ENCODE assay signal across 14 cellular contexts in genomic region chr1:246791303-246791918, GRCh38.
DNase-seq lines count a peak whose midpoint lies in the region; TF ChIP-seq lines count a peak whose summit lies in the region.
"Had no signal": no experiment of that assay in that cellular context is flagged by ENCODE, and none has a peak within 500 bp of the region (broad histone marks: within the 10 kb centered on the region; RNA-seq: fewer than 3 reads in every experiment).

No MANE protein-coding gene starts in this region.

- no peaks in the 10 kb centered on the region for H3K79me2 ChIP-seq in osteoblast (ENCODE audit: insufficient read depth, low read length)
- H3K79me2 ChIP-seq in MM.1S (ENCODE audit: low read length), result no peaks in the 10 kb centered on the region

- H3K36me3 ChIP-seq in H7 (replicated peaks; ENCODE audit: control insufficient read depth, insufficient read depth, low read length), result no peaks in the 10 kb centered on the region
- no peaks in the 10 kb centered on the region for H3K36me3 ChIP-seq in osteoblast (ENCODE audit: insufficient read depth, low read length)
- H3K36me3 ChIP-seq in MM.1S (replicated peaks; ENCODE audit: insufficient read depth, low read length), result no peaks in the 10 kb centered on the region
- H3K36me3 ChIP-seq: HAP-1 had no signal

- no peaks in the 10 kb centered on the region for H3K9me2 ChIP-seq in MM.1S (replicated peaks; ENCODE audit: insufficient read depth, low read length)

- H3K4me2 ChIP-seq in osteoblast (ENCODE audit: insufficient read depth, low read length) (no peak overlapping the region), MM.1S (ENCODE audit: low read depth, low read length) (no peak overlapping the region)
- H3K4me2 ChIP-seq: GM23338 had no signal

- TF ChIP-seq CTCF in osteoblast (IDR thresholded peaks at IDR 0.05; ENCODE audit: extremely low read depth, low read depth, low read length), result no peak
- no peak for TF ChIP-seq CTCF in MM.1S (IDR thresholded peaks at IDR 0.05; ENCODE audit: low read length)

- H3K9me3 ChIP-seq in osteoblast (ENCODE audit: low read depth, low read length) (no peaks in the 10 kb centered on the region), MM.1S (replicated peaks; ENCODE audit: insufficient read depth, low read length) (no peaks in the 10 kb centered on the region)
- H3K9me3 ChIP-seq: HAP-1 had no signal

- H3F3A ChIP-seq in MM.1S (ENCODE audit: insufficient read depth, low read length), result no peaks in the 10 kb centered on the region

- no peaks in the 10 kb centered on the region for H4K20me1 ChIP-seq in osteoblast (ENCODE audit: insufficient read depth, low read length)
- H4K20me1 ChIP-seq in MM.1S (ENCODE audit: insufficient read depth, low read length), result no peaks in the 10 kb centered on the region

- H2AFZ ChIP-seq in osteoblast (ENCODE audit: low read length), result no peak overlapping the region
- H2AFZ ChIP-seq in MM.1S (ENCODE audit: low read length), result no peak overlapping the region
- H2AFZ ChIP-seq: GM23338 had no signal

- peak; percentile 31 for DNase-seq in D341Med (ENCODE audit: low spot score)
- DNase-seq in H7, result peak; percentile 48
- peak; percentile 6 for DNase-seq in iPS-NIHi11 (ENCODE audit: low spot score)
- DNase-seq in osteoblast (ENCODE audit: insufficient read length, low spot score, missing footprints), result peak; percentile 82
- no peak for DNase-seq in MM.1S
- no peak for DNase-seq in NCI-H187 treated with DMSO at 0.1 percent for 48 hours (lab: John Stamatoyannopoulos, UW)
- DNase-seq in COLO668 (lab: John Stamatoyannopoulos, UW; ENCODE audit: unreplicated experiment), result no peak
- DNase-seq: CD4-positive, alpha-beta memory T cell; COR-L47; DND-41; GDM1 had no signal

- H3K27me3 ChIP-seq in H7 (ENCODE audit: control insufficient read depth, insufficient read depth, low read length), result no peaks in the 10 kb centered on the region; the same call in 1 of the 2 replicates
- H3K27me3 ChIP-seq in osteoblast (ENCODE audit: insufficient read depth, low read length), result no peaks in the 10 kb centered on the region
- H3K27me3 ChIP-seq in MM.1S (replicated peaks; ENCODE audit: insufficient read depth, low read length), result no peaks in the 10 kb centered on the region

- H3K4me3 ChIP-seq in H7 (ENCODE audit: insufficient read depth, low read depth, low read length) (no peak overlapping the region), osteoblast (ENCODE audit: insufficient read depth, low read length) (no peak overlapping the region), MM.1S (ENCODE audit: low read length) (no peak overlapping the region)
- H3K4me3 ChIP-seq: GM23338, HAP-1 had no signal

- no peak overlapping the region for H3K9ac ChIP-seq in MM.1S (ENCODE audit: low read length)

- H3K27ac ChIP-seq in osteoblast (ENCODE audit: low read depth, low read length) (no peak overlapping the region), MM.1S (ENCODE audit: low read length) (no peak overlapping the region)
- H3K27ac ChIP-seq: C4-2B had no signal

- no peaks in the 10 kb centered on the region for H3K4me1 ChIP-seq in osteoblast (ENCODE audit: insufficient read depth, low read length)
- no peaks in the 10 kb centered on the region for H3K4me1 ChIP-seq in MM.1S (ENCODE audit: low read length)
- H3K4me1 ChIP-seq: HAP-1 had no signal

Comparison
In these comparisons a context has a peak if more than half of its experiments do, and no peak if none do; other contexts are left out.
1. DNase-seq: peak in D341Med (single experiment), H7 (single experiment), iPS-NIHi11 (single experiment) and osteoblast (single experiment); none in MM.1S (single experiment), NCI-H187 treated with DMSO at 0.1 percent for 48 hours (single experiment) and COLO668 (single experiment).